8 cellular contexts compared by ENCODE assay signal in the genomic region with DNA sequence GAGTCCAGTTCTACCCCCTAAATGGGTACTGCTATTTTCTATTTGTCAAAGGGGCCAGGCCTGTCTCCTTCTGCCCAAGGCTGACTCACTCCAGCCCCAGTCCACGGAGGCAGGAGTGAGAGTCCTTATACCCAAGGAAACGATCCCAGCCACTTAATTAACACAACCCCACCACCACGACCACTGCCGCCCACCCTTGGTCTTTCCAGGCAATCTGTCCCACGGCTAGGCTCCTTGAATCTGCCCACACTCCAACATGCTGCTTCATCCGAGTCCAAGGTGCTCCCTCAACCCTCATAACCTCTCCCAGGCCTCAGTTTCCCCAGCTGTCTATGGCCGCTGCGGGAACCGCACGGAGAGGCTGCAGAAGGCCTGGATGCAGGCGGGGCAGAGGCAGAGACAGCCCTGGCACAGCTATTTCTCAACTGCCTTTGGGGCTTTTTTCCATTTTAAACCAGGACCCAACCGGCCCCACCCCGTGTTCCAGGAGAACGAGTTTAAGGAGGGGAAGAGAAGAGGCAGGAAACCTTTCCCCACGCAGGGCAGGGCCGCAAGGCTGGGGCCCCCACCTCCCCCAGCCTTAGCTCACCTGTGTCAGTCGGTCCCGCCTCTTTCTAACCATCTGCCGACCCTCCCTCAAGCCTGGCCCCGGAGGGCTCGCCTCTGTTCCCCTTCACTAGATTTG. TPM values are rescaled to one million over a fixed set of nuclear protein-coding genes. Genes with fewer than 3 reads are reported as not detected.
DNase-seq lines count a peak whose midpoint lies in the region; ATAC-seq and TF ChIP-seq lines count a peak whose summit lies in the region.

No MANE protein-coding gene starts in this region.

- peak overlapping the region; percentile 75; the same call in 1 of the 2 replicates for H2AFZ ChIP-seq in Loucy (ENCODE audit: low read length)

- H3K27ac ChIP-seq in endodermal cell (ENCODE audit: low read depth, low read length): no peak overlapping the region

- H3K9me2 ChIP-seq in Loucy (replicated peaks; ENCODE audit: low read depth, low read length): no peaks in the 10 kb centered on the region

- H3K9me3 Mint-ChIP-seq in endodermal cell: peaks cover 2% of the 10 kb centered on the region
- H3K9me3 Mint-ChIP-seq in natural killer cell: no peaks in the 10 kb centered on the region

- no peaks in the 10 kb centered on the region for H3K27me3 Mint-ChIP-seq in endodermal cell (ENCODE audit: insufficient read depth)
- no peaks in the 10 kb centered on the region for H3K27me3 Mint-ChIP-seq in natural killer cell (ENCODE audit: low read depth in 2 of 2)

- peaks cover 11% of the 10 kb centered on the region; the same call in 1 of the 2 replicates for H3K79me2 ChIP-seq in Loucy (ENCODE audit: insufficient read depth, low read length)

- H3K27me3 ChIP-seq in Loucy (ENCODE audit: insufficient read depth, low read length, poor library complexity, severe bottlenecking) (no peaks in the 10 kb centered on the region), endodermal cell (ENCODE audit: control insufficient read depth, insufficient read depth, low read length, poor library complexity, severe bottlenecking) (no peaks in the 10 kb centered on the region)

- H3K4me3 ChIP-seq in Loucy (ENCODE audit: low read length, poor library complexity, severe bottlenecking) (peak overlapping the region; percentile 82), endodermal cell (ENCODE audit: low read length) (peak overlapping the region; percentile 85)

- H3K4me1 Mint-ChIP-seq in endodermal cell (peaks cover 5% of the 10 kb centered on the region), natural killer cell (peaks cover 18 to 30% of the 10 kb centered on the region in 2 donors)

- H3K9ac ChIP-seq in Loucy (ENCODE audit: low read depth, low read length, poor library complexity, severe bottlenecking): peak overlapping the region; percentile 91
- H3K9ac ChIP-seq in endodermal cell (ENCODE audit: extremely low read depth, low read length, poor library complexity, severe bottlenecking): peak overlapping the region; percentile 49

- TF ChIP-seq CTCF in Loucy (conservative IDR thresholded peaks at IDR 0.05; ENCODE audit: low read length) (no peak), endodermal cell (conservative IDR thresholded peaks at IDR 0.05) (no peak), natural killer cell (IDR thresholded peaks at IDR 0.05) (no peak)

- peaks cover 41% of the 10 kb centered on the region for H3K36me3 Mint-ChIP-seq in endodermal cell (ENCODE audit: low read depth)
- H3K36me3 Mint-ChIP-seq in natural killer cell: no peaks in the 10 kb centered on the region

- intact Hi-C loops in natural killer cell (cut with micrococcal nuclease): no loop called here

- H3K9me3 ChIP-seq in Loucy (ENCODE audit: insufficient read depth, low read depth, low read length) (no peaks in the 10 kb centered on the region), endodermal cell (ENCODE audit: control insufficient read depth, low read length) (no peaks in the 10 kb centered on the region)

- H3F3A ChIP-seq in Loucy (ENCODE audit: low read depth): 0 out of 2 replicates have a peak, but pooled peaks cover 3% of the 10 kb centered on the region

- H3K4me3 Mint-ChIP-seq in endodermal cell: peak overlapping the region; percentile 71
- peak overlapping the region; percentile 87 for H3K4me3 Mint-ChIP-seq in natural killer cell

- no peaks in the 10 kb centered on the region for H4K20me1 ChIP-seq in Loucy (ENCODE audit: insufficient read depth, low read length, poor library complexity, severe bottlenecking)

- DNase-seq in AG20443 (ENCODE audit: low spot score): peak; percentile 31
- no peak for DNase-seq in endodermal cell
- DNase-seq in natural killer cell: no peak
- no peak for DNase-seq in NCI-H524 treated with DMSO at 0.1 percent for 48 hours (lab: John Stamatoyannopoulos, UW)
- DNase-seq in NCI-H1092 (lab: John Stamatoyannopoulos, UW): no peak
- no peak for DNase-seq in cortex of kidney (lab: John Stamatoyannopoulos, UW)
- DNase-seq in EL: no peak

- no peaks in the 10 kb centered on the region for H3K36me3 ChIP-seq in Loucy (ENCODE audit: insufficient read depth, low read length)
- peaks cover 30% of the 10 kb centered on the region for H3K36me3 ChIP-seq in endodermal cell (ENCODE audit: control insufficient read depth, insufficient read depth, low read length)

- 35 to 43% methylated on average over 5 to 21 of the region's 21 CpGs for WGBS in endodermal cell (ENCODE audit: insufficient coverage in 1 of 2, insufficient read length in 1 of 2), 2 experiments

- ATAC-seq in natural killer cell: no peak

- H3K27ac Mint-ChIP-seq in endodermal cell (no peak overlapping the region), natural killer cell (peak overlapping the region; percentile 26 to 81)

- H3K4me1 ChIP-seq in Loucy (ENCODE audit: insufficient read depth, low read length, poor library complexity, severe bottlenecking) (peaks cover 27% of the 10 kb centered on the region), endodermal cell (ENCODE audit: control insufficient read depth, insufficient read depth, low read length) (peaks cover 5% of the 10 kb centered on the region)

- peak overlapping the region; percentile 83 for H3K4me2 ChIP-seq in Loucy (ENCODE audit: low read depth, low read length, poor library complexity, severe bottlenecking)

RNA-seq across cellular contexts. Expression of a gene that starts 0.7 kb away (rescaled TPM):
- total RNA-seq in endodermal cell: 10 to 100 TPM; 37.2 to 43.2 TPM
- 7.8 TPM for polyA plus RNA-seq in endodermal cell (2013, experiment 1 of 2)
- polyA plus RNA-seq in endodermal cell (2013, experiment 2 of 2): 7.9 TPM
- 10 to 100 TPM; 14.3 to 20.0 (median 15.7) TPM for total RNA-seq in natural killer cell

RNA-seq across cellular contexts. Expression of a gene that starts 7.4 kb away (rescaled TPM):
- total RNA-seq in endodermal cell (10 to 100 TPM; 58.2 to 58.9 TPM), natural killer cell (10 to 100 TPM; 25.0 to 29.9 (median 29.5) TPM)
- 55.8 TPM for polyA plus RNA-seq in endodermal cell (2013, experiment 1 of 2)
- 52.7 TPM for polyA plus RNA-seq in endodermal cell (2013, experiment 2 of 2)

RNA-seq across cellular contexts. Expression of a gene that starts 7.6 kb away (rescaled TPM):
- 10 to 100 TPM; 12.2 to 15.2 TPM for total RNA-seq in endodermal cell
- 16.9 TPM for polyA plus RNA-seq in endodermal cell (2013, experiment 1 of 2)
- polyA plus RNA-seq in endodermal cell (2013, experiment 2 of 2): 14.6 TPM
- total RNA-seq in natural killer cell: 10 to 100 TPM; 86.9 to 94.9 (median 91.8) TPM

RNA-seq across cellular contexts. Expression of a gene that starts 16.5 kb away (rescaled TPM):
- 1 to 10 TPM; 3.1 to 6.8 TPM for total RNA-seq in endodermal cell
- 13.6 TPM for polyA plus RNA-seq in endodermal cell (2013, experiment 1 of 2)
- polyA plus RNA-seq in endodermal cell (2013, experiment 2 of 2): 13.7 TPM
- total RNA-seq in natural killer cell: 10 to 100 TPM; 13.3 to 21.1 (median 16.1) TPM

RNA-seq across cellular contexts. Expression of a gene that starts 35.8 kb away (rescaled TPM):
- total RNA-seq in endodermal cell (1 to 10 TPM; 2.2 to 2.8 TPM), natural killer cell (1 to 10 TPM; 2.1 to 2.9 (median 2.8) TPM)
- 2.2 TPM for polyA plus RNA-seq in endodermal cell (2013, experiment 1 of 2)
- 1.6 TPM for polyA plus RNA-seq in endodermal cell (2013, experiment 2 of 2)

Comparison
In these comparisons a context has a peak if more than half of its experiments do, and no peak if none do; other contexts are left out.
1. RNA of a gene that starts 7.6 kb away (total RNA-seq): 86.9 to 94.9 TPM in natural killer cell; 12.2 to 15.2 TPM in endodermal cell; every median in the first group is over 4 times any median in the second.